ENCODE assay signal across 8 cellular contexts in genomic region chr13:40666058-40666904, GRCh38.
A peak's percentile ranks its signal among the peaks of the same experiment; 100 is the strongest.
DNase-seq lines count a peak whose midpoint lies in the region; ATAC-seq and TF ChIP-seq lines count a peak whose summit lies in the region.

TSS of gene FOXO1 (minus strand) at chr13:40666641. CDS start at chr13:40666212, 429 bp downstream.

- ATAC-seq in GM19452 (IDR thresholded peaks at IDR 0.05; ENCODE audit: unreplicated experiment), result peak; percentile 57
- ATAC-seq in HG03571 (IDR thresholded peaks at IDR 0.05; ENCODE audit: unreplicated experiment), result peak; percentile 51

- TF ChIP-seq POLR2A in erythroblast (IDR thresholded peaks at IDR 0.05; ENCODE audit: low read length), result peak; percentile 45

- H3K4me3 ChIP-seq in mucosa of stomach (ENCODE audit: low read length), result peak within 1 kb of the TSS; percentile 90

- peaks cover 11% of the 10 kb centered on the region for H3K4me1 ChIP-seq in mucosa of stomach (ENCODE audit: control insufficient read depth, insufficient read depth, low read length)

- H3K9me3 ChIP-seq in mucosa of stomach (ENCODE audit: control insufficient read depth, low read length), result no peaks in the 10 kb centered on the region

- no peaks in the 10 kb centered on the region for H3K36me3 ChIP-seq in mucosa of stomach (ENCODE audit: control insufficient read depth, insufficient read depth, low read length)

- H3K27me3 ChIP-seq in mucosa of stomach (ENCODE audit: control insufficient read depth, insufficient read depth, low read length), result no peaks in the 10 kb centered on the region

- DNase-seq in COLO668 (lab: John Stamatoyannopoulos, UW; ENCODE audit: unreplicated experiment) (peak; percentile 99), OCI-M1 (lab: John Stamatoyannopoulos, UW) (peak; percentile 81), erythroblast (lab: John Stamatoyannopoulos, UW) (peak; percentile 83 to 92)
- DNase-seq in activated T-cell treated with anti-CD3 and anti-CD28 coated beads, Interleukin-2, amount 50 U/mL, for 1 hour, result peak; percentile 93
- DNase-seq in stimulated activated CD8-positive, alpha-beta memory T cell treated with anti-CD3 and anti-CD28 coated beads, Interleukin-4, amount 100 ng/mL, for 48 hours, result peak; percentile 89

- H3K9ac ChIP-seq in mucosa of stomach (ENCODE audit: low read length), result peak within 1 kb of the TSS; percentile 87

Comparison
In these comparisons a context has a peak if more than half of its experiments do, and no peak if none do; other contexts are left out.
1. Peak in every context shown above with its lines: DNase-seq, ATAC-seq and H3K4me3 ChIP-seq.